Comparison of ENCODE assay signal across 18 cellular contexts in genomic region chr17:78107457-78107856, GRCh38. TPM values are rescaled to one million over a fixed set of nuclear protein-coding genes. Genes with fewer than 3 reads are reported as not detected.
DNase-seq lines count a peak whose midpoint lies in the region; TF ChIP-seq lines count a peak whose summit lies in the region.
"Had no signal": no experiment of that assay in that cellular context is flagged by ENCODE, and none has a peak within 500 bp of the region (broad histone marks: within the 10 kb centered on the region; RNA-seq: fewer than 3 reads in every experiment).

No MANE protein-coding gene starts in this region.

- H3K27me3 Mint-ChIP-seq in activated CD4-positive, alpha-beta memory T cell treated with anti-CD3 and anti-CD28 coated beads for 36 hours, result no peaks in the 10 kb centered on the region
- H3K27me3 Mint-ChIP-seq: effector memory CD8-positive, alpha-beta T cell; memory B cell; stimulated activated memory B cell treated with anti-CD40 and anti-IgM and Interleukin-4, amounts not matched to agents 10 μg/mL and 1 μg/mL and 100 μg/mL, for 72 hours had no signal

- peak overlapping the region; percentile 67 for H3K27ac Mint-ChIP-seq in activated CD4-positive, alpha-beta memory T cell treated with anti-CD3 and anti-CD28 coated beads for 36 hours

- H3K27ac ChIP-seq in brain microvascular endothelial cell (no peak overlapping the region), uterus (no peak overlapping the region)

- peak; percentile 45 for DNase-seq in stimulated activated CD4-positive, alpha-beta T cell treated with anti-CD3 and anti-CD28 coated beads, Interleukin-15, amount 100 ng/mL, for 24 hours
- no peak for DNase-seq in stimulated activated CD4-positive, alpha-beta T cell treated with anti-CD3 and anti-CD28 coated beads, Interleukin-4, amount 100 ng/mL, for 1 hour
- peak; percentile 40 for DNase-seq in activated CD4-positive, alpha-beta memory T cell treated with anti-CD3 and anti-CD28 coated beads for 36 hours
- DNase-seq in fibroblast of peridontal ligament (ENCODE audit: extremely low read depth) (peak; percentile 85), NCI-H774 (lab: John Stamatoyannopoulos, UW) (no peak), GDM1 (lab: John Stamatoyannopoulos, UW) (no peak), brain microvascular endothelial cell (no peak), uterus (no peak)
- DNase-seq: activated CD4-positive, alpha-beta T cell treated with anti-CD3 and anti-CD28 coated beads for 1 hour; activated effector memory CD4-positive, alpha-beta T cell treated with Interleukin-2 at 50 U/mL for 16 hours; C1 segment of cervical spinal cord; central memory CD4-positive, alpha-beta T cell; effector memory CD8-positive, alpha-beta T cell; NCI-H748 treated with DMSO at 0.1 percent for 48 hours; SW 1271 had no signal

- no peak for TF ChIP-seq CTCF in brain microvascular endothelial cell (IDR thresholded peaks at IDR 0.05; ENCODE audit: low read depth, low read length, missing control alignments)
- no peak for TF ChIP-seq CTCF in uterus (IDR thresholded peaks at IDR 0.05)

- in situ Hi-C loops in brain microvascular endothelial cell (cut with HindIII; ENCODE audit: low pct_ligation_motif_present, low sequenced_read_pairs), result no loop called here

- H3K27me3 ChIP-seq in brain microvascular endothelial cell (replicated peaks), result no peaks in the 10 kb centered on the region
- H3K27me3 ChIP-seq in uterus, result no peaks in the 10 kb centered on the region

- no peaks in the 10 kb centered on the region for H3K9me3 ChIP-seq in uterus

- no peaks in the 10 kb centered on the region for H3K4me1 ChIP-seq in uterus

- no peaks in the 10 kb centered on the region for H3K9me3 Mint-ChIP-seq in activated CD4-positive, alpha-beta memory T cell treated with anti-CD3 and anti-CD28 coated beads for 36 hours
- H3K9me3 Mint-ChIP-seq: effector memory CD8-positive, alpha-beta T cell; memory B cell; stimulated activated memory B cell treated with anti-CD40 and anti-IgM and Interleukin-4, amounts not matched to agents 10 μg/mL and 1 μg/mL and 100 μg/mL, for 72 hours had no signal

- intact Hi-C loops in activated CD4-positive, alpha-beta memory T cell treated with anti-CD3 and anti-CD28 coated beads for 36 hours (cut with micrococcal nuclease), result no loop called here
- intact Hi-C loops in uterus (cut with DNase I; ENCODE audit: low total_unique reads), result no loop called here

- CTCF ChIA-PET in activated CD4-positive, alpha-beta memory T cell treated with anti-CD3 and anti-CD28 coated beads for 36 hours (lab: Charles Lee), result interaction anchor here (0.6 to 0.7 kb wide), 2 partner anchors 69 to 85 kb away, joined by 3 read pairs; no protein-coding TSS in a partner anchor

- no peak for TF ChIP-seq POLR2A in uterus (IDR thresholded peaks at IDR 0.05)

- no peaks in the 10 kb centered on the region for H3K36me3 ChIP-seq in brain microvascular endothelial cell (replicated peaks)
- no peaks in the 10 kb centered on the region for H3K36me3 ChIP-seq in uterus

- H3K4me3 ChIP-seq in brain microvascular endothelial cell (ENCODE audit: low read depth, low read length) (no peak overlapping the region), uterus (no peak overlapping the region)

- H3K4me3 Mint-ChIP-seq in activated CD4-positive, alpha-beta memory T cell treated with anti-CD3 and anti-CD28 coated beads for 36 hours, result no peak overlapping the region
- H3K4me3 Mint-ChIP-seq: effector memory CD8-positive, alpha-beta T cell; memory B cell; stimulated activated memory B cell treated with anti-CD40 and anti-IgM and Interleukin-4, amounts not matched to agents 10 μg/mL and 1 μg/mL and 100 μg/mL, for 72 hours had no signal

- POLR2A ChIA-PET in activated CD4-positive, alpha-beta memory T cell treated with anti-CD3 and anti-CD28 coated beads for 36 hours (lab: Charles Lee), result no interaction called here

- H3K36me3 Mint-ChIP-seq in activated CD4-positive, alpha-beta memory T cell treated with anti-CD3 and anti-CD28 coated beads for 36 hours, result peaks cover 23% of the 10 kb centered on the region

- peaks cover 16% of the 10 kb centered on the region for H3K4me1 Mint-ChIP-seq in activated CD4-positive, alpha-beta memory T cell treated with anti-CD3 and anti-CD28 coated beads for 36 hours (ENCODE audit: low read depth)

RNA-seq across cellular contexts. Expression of gene TMC6, which starts 21.1 kb away (rescaled TPM):
- total RNA-seq in activated CD4-positive, alpha-beta memory T cell treated with anti-CD3 and anti-CD28 coated beads for 36 hours, result 100 to 1,000 TPM; 157 to 162 TPM
- 10 to 100 TPM in 3 of 4 donors, 1 to 10 TPM in 1; 8.2 to 56.1 (median 16.1) TPM for total RNA-seq in uterus

RNA-seq across cellular contexts. Expression of gene TMC8, which starts 23.1 kb away (rescaled TPM):
- 100 to 1,000 TPM; 134 to 140 TPM for total RNA-seq in activated CD4-positive, alpha-beta memory T cell treated with anti-CD3 and anti-CD28 coated beads for 36 hours
- 10 to 100 TPM in 1 of 4 donors, 1 to 10 TPM in 2, under 1 TPM in 1; 0.51 to 20.1 (median 3.1) TPM for total RNA-seq in uterus

RNA-seq across cellular contexts. Expression of gene C17orf99, which starts 38.7 kb away (rescaled TPM):
- total RNA-seq in activated CD4-positive, alpha-beta memory T cell treated with anti-CD3 and anti-CD28 coated beads for 36 hours, result not detected
- under 1 TPM in 1 of 4 donors, not detected in 3; 0.62 TPM for total RNA-seq in uterus
- total RNA-seq: omental fat pad had no signal

Comparison
In these comparisons a context has a peak if more than half of its experiments do, and no peak if none do; other contexts are left out.
1. DNase-seq: peak in stimulated activated CD4-positive, alpha-beta T cell treated with anti-CD3 and anti-CD28 coated beads, Interleukin-15, amount 100 ng/mL, for 24 hours (single experiment), activated CD4-positive, alpha-beta memory T cell treated with anti-CD3 and anti-CD28 coated beads for 36 hours (single experiment) and fibroblast of peridontal ligament (single experiment); none in stimulated activated CD4-positive, alpha-beta T cell treated with anti-CD3 and anti-CD28 coated beads, Interleukin-4, amount 100 ng/mL, for 1 hour (single experiment), NCI-H774 (single experiment), GDM1 (single experiment), brain microvascular endothelial cell (single experiment) and uterus (0 of 2).
2. RNA of gene TMC8, which starts 23.1 kb away (total RNA-seq): 134 to 140 TPM in activated CD4-positive, alpha-beta memory T cell treated with anti-CD3 and anti-CD28 coated beads for 36 hours; 0.51 to 20.1 TPM in uterus; every median in the first group is over 4 times any median in the second.